8 cellular contexts compared by ENCODE assay signal in the genomic region with DNA sequence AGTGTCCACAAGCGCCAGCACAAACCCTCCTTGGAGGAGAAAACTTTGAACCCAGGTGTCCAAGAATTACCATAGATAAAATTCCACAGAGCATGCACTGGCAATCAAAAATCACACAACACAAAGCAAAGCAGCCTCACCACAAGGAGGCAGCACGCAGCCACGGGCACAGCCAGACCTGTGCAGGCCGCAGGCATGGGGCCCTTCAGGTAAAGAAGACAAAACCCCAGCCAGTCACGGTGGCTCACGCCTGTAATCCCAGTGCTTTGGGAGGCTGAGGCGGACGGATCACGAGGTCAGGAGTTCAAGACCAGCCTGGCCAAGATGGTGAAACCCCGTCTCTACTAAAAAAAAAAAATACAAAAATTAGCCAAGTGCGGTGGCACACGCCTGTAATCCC. TPM values are rescaled to one million over a fixed set of nuclear protein-coding genes. Genes with fewer than 3 reads are reported as not detected.
A peak's percentile ranks its signal among the peaks of the same experiment; 100 is the strongest.
DNase-seq lines count a peak whose midpoint lies in the region; ATAC-seq, FAIRE-seq and TF ChIP-seq lines count a peak whose summit lies in the region.
"Not testable (repeated sequence)": the region's sequence is repeated elsewhere in the genome, so short reads cannot be mapped to it uniquely, and the experiment has no call there.

No MANE protein-coding gene starts in this region.

- not testable (repeated sequence) for H3K9ac ChIP-seq in kidney (ENCODE audit: low read length in 2 of 2)

- not testable (repeated sequence) for H3K27ac Mint-ChIP-seq in activated CD8-positive, alpha-beta T cell treated with anti-CD3 and anti-CD28 coated beads, Interleukin-2, amount 10 ng/mL, durations not matched to agents 7 days and 5 days

- not testable (repeated sequence) for H3K36me3 ChIP-seq in RWPE2 (ENCODE audit: low read depth); kidney (ENCODE audit: control insufficient read depth in 1 of 2, insufficient read depth in 2 of 2, low read length in 2 of 2)

- peaks cover 19% of the 10 kb centered on the region for H3K4me1 Mint-ChIP-seq in activated CD8-positive, alpha-beta T cell treated with anti-CD3 and anti-CD28 coated beads, Interleukin-2, amount 10 ng/mL, durations not matched to agents 7 days and 5 days (ENCODE audit: low read depth)

- intact Hi-C loops in kidney (cut with DNase I), result not testable (repeated sequence)

- TF ChIP-seq CTCF in GM13976 (IDR thresholded peaks at IDR 0.05; ENCODE audit: borderline replicate concordance, control extremely low read depth, extremely low read depth, insufficient read depth, missing control alignments), result peak; percentile 73
- peak; percentile 52 for TF ChIP-seq CTCF in RWPE2 (IDR thresholded peaks at IDR 0.05; ENCODE audit: poor library complexity, severe bottlenecking)
- peak; percentile 84 for TF ChIP-seq CTCF in choroid plexus epithelial cell (conservative IDR thresholded peaks at IDR 0.05; ENCODE audit: low read depth, low read length)
- peak; percentile 32 for TF ChIP-seq CTCF in kidney (IDR thresholded peaks at IDR 0.05; ENCODE audit: borderline replicate concordance, extremely low read depth, insufficient read depth)

- CTCF ChIA-PET in activated CD8-positive, alpha-beta T cell treated with anti-CD3 and anti-CD28 coated beads, Interleukin-2, amount 10 ng/mL, durations not matched to agents 7 days and 5 days (lab: Charles Lee), result not testable (repeated sequence)

- H3K27ac ChIP-seq in RWPE2 (ENCODE audit: poor library complexity, severe bottlenecking); kidney (ENCODE audit: low read depth in 2 of 2, low read length in 2 of 2): not testable (repeated sequence)

- not testable (repeated sequence) for H3K4me1 ChIP-seq in RWPE2 (ENCODE audit: insufficient read depth, poor library complexity, severe bottlenecking); kidney (ENCODE audit: control insufficient read depth in 1 of 2, insufficient read depth in 1 of 2, low read depth in 1 of 2, low read length in 2 of 2)

- ATAC-seq in RWPE2 (ENCODE audit: low read depth); activated CD8-positive, alpha-beta T cell treated with anti-CD3 and anti-CD28 coated beads, Interleukin-2, amount 10 ng/mL, durations not matched to agents 7 days and 5 days: not testable (repeated sequence)

- not testable (repeated sequence) for H3K4me3 ChIP-seq in RWPE2 (ENCODE audit: severe bottlenecking); choroid plexus epithelial cell (ENCODE audit: low read depth, low read length); kidney (ENCODE audit: low read length in 2 of 2)

- DNase-seq in ACHN (peak; percentile 48), GM13976 (ENCODE audit: low spot score) (peak; percentile 75), NCI-H1417 (lab: John Stamatoyannopoulos, UW) (peak in 2 of 3 experiments; percentile 49 to 50), choroid plexus epithelial cell (ENCODE audit: low read depth) (peak; percentile 62), kidney (peak; percentile 46)
- DNase-seq in RWPE2 (ENCODE audit: low spot score), result not testable (repeated sequence)
- peak; percentile 68 for DNase-seq in activated CD8-positive, alpha-beta T cell treated with anti-CD3 and anti-CD28 coated beads, Interleukin-2, amount 10 ng/mL, durations not matched to agents 7 days and 5 days
- peak in 3 of 4 experiments; percentile 10 to 16 (median 11) for DNase-seq in stimulated activated CD4-positive, alpha-beta T cell treated with anti-CD3 and anti-CD28 coated beads, Interleukin-1b, Interleukin-23, amount 100 ng/mL, for 24 hours (ENCODE audit: low read depth in 4 of 4, low spot score in 1 of 4)

- H3K27me3 ChIP-seq in RWPE2 (ENCODE audit: insufficient read depth, poor library complexity, severe bottlenecking), result not testable (repeated sequence)

- H3K9me3 Mint-ChIP-seq in activated CD8-positive, alpha-beta T cell treated with anti-CD3 and anti-CD28 coated beads, Interleukin-2, amount 10 ng/mL, durations not matched to agents 7 days and 5 days (ENCODE audit: insufficient read depth), result not testable (repeated sequence)

- POLR2A ChIA-PET in activated CD8-positive, alpha-beta T cell treated with anti-CD3 and anti-CD28 coated beads, Interleukin-2, amount 10 ng/mL, durations not matched to agents 7 days and 5 days (lab: Charles Lee), result not testable (repeated sequence)

- not testable (repeated sequence) for H3K4me3 Mint-ChIP-seq in activated CD8-positive, alpha-beta T cell treated with anti-CD3 and anti-CD28 coated beads, Interleukin-2, amount 10 ng/mL, durations not matched to agents 7 days and 5 days

- not testable (repeated sequence) for H3K9me3 ChIP-seq in RWPE2 (ENCODE audit: severe bottlenecking); kidney (ENCODE audit: control insufficient read depth in 1 of 2, low read length in 2 of 2)

- H3K36me3 Mint-ChIP-seq in activated CD8-positive, alpha-beta T cell treated with anti-CD3 and anti-CD28 coated beads, Interleukin-2, amount 10 ng/mL, durations not matched to agents 7 days and 5 days (ENCODE audit: low read depth), result not testable (repeated sequence)

- FAIRE-seq in kidney (lab: Jason Lieb, UNC), result not testable (repeated sequence)

- in situ Hi-C loops in ACHN (cut with HindIII; ENCODE audit: low pct_ligation_motif_present, low pct_unique_long_range_greater_than_20kb, low sequenced_read_pairs); GM13976 (cut with MboI; ENCODE audit: low sequenced_read_pairs, unreplicated experiment): not testable (repeated sequence)

- H3K27me3 Mint-ChIP-seq in activated CD8-positive, alpha-beta T cell treated with anti-CD3 and anti-CD28 coated beads, Interleukin-2, amount 10 ng/mL, durations not matched to agents 7 days and 5 days (ENCODE audit: low read depth), result not testable (repeated sequence)

RNA-seq across cellular contexts. Expression of gene FTCD, which starts 8.0 kb away (rescaled TPM):
- total RNA-seq in activated CD8-positive, alpha-beta T cell treated with anti-CD3 and anti-CD28 coated beads, Interleukin-2, amount 10 ng/mL, durations not matched to agents 7 days and 5 days, result under 1 TPM; 0.37 to 0.50 TPM
- 51.6 TPM for total RNA-seq in kidney
- 273 TPM for polyA plus RNA-seq in kidney (ENCODE audit: insufficient read depth, low read depth, low replicate concordance)

RNA-seq across cellular contexts. Expression of gene SPATC1L, which starts 36.8 kb away (rescaled TPM):
- total RNA-seq in activated CD8-positive, alpha-beta T cell treated with anti-CD3 and anti-CD28 coated beads, Interleukin-2, amount 10 ng/mL, durations not matched to agents 7 days and 5 days, result 10 to 100 TPM; 14.4 to 17.5 TPM
- 8.7 TPM for total RNA-seq in kidney
- 3.7 TPM for polyA plus RNA-seq in kidney (ENCODE audit: insufficient read depth, low read depth, low replicate concordance)

RNA-seq across cellular contexts. Expression of gene COL6A2, which starts 49.5 kb away (rescaled TPM):
- 1 to 10 TPM; 6.0 to 7.2 TPM for total RNA-seq in activated CD8-positive, alpha-beta T cell treated with anti-CD3 and anti-CD28 coated beads, Interleukin-2, amount 10 ng/mL, durations not matched to agents 7 days and 5 days
- total RNA-seq in kidney, result 174 TPM
- 52.4 TPM for polyA plus RNA-seq in kidney (ENCODE audit: insufficient read depth, low read depth, low replicate concordance)

Comparison
In these comparisons a context has a peak if more than half of its experiments do, and no peak if none do; other contexts are left out.
1. CTCF ChIP-seq: peak in every context shown above with its lines; median percentile 84 in choroid plexus epithelial cell; 73 in GM13976; 52 in RWPE2; 32 in kidney.
2. RNA of gene FTCD, which starts 8.0 kb away (total RNA-seq): 51.6 TPM in kidney (single experiment); 0.37 to 0.50 TPM in activated CD8-positive, alpha-beta T cell treated with anti-CD3 and anti-CD28 coated beads, Interleukin-2, amount 10 ng/mL, durations not matched to agents 7 days and 5 days; every median in the first group is over 10 times any median in the second.
3. RNA of gene COL6A2, which starts 49.5 kb away (total RNA-seq): 174 TPM in kidney (single experiment); 6.0 to 7.2 TPM in activated CD8-positive, alpha-beta T cell treated with anti-CD3 and anti-CD28 coated beads, Interleukin-2, amount 10 ng/mL, durations not matched to agents 7 days and 5 days; every median in the first group is over 10 times any median in the second.